ENCODE assay signal across 8 cellular contexts in genomic region chr14:68816943-68817430, GRCh38. TPM values are rescaled to one million over a fixed set of nuclear protein-coding genes. Genes with fewer than 3 reads are reported as not detected.
DNase-seq lines count a peak whose midpoint lies in the region; ATAC-seq and TF ChIP-seq lines count a peak whose summit lies in the region.

No MANE protein-coding gene starts in this region.

- H3K9me3 Mint-ChIP-seq in T-helper 1 cell treated with Interleukin-12 subunit alpha and Interleukin-12 subunit beta and Interleukin-4 antibody, amounts not matched to agents 30 μg/mL and 1 μg/mL, for 36 hours, result no peaks in the 10 kb centered on the region
- no peaks in the 10 kb centered on the region for H3K9me3 Mint-ChIP-seq in activated naive CD8-positive, alpha-beta T cell treated with anti-CD3 and anti-CD28 coated beads for 36 hours

- H3K9me3 ChIP-seq in left lung (no peaks in the 10 kb centered on the region), stomach smooth muscle (ENCODE audit: control insufficient read depth in 2 of 2, low read length in 2 of 2) (no peaks in the 10 kb centered on the region)

- no peaks in the 10 kb centered on the region for H3K27me3 Mint-ChIP-seq in T-helper 1 cell treated with Interleukin-12 subunit alpha and Interleukin-12 subunit beta and Interleukin-4 antibody, amounts not matched to agents 30 μg/mL and 1 μg/mL, for 36 hours (ENCODE audit: low read depth)
- H3K27me3 Mint-ChIP-seq in activated naive CD8-positive, alpha-beta T cell treated with anti-CD3 and anti-CD28 coated beads for 36 hours, result no peaks in the 10 kb centered on the region

- H3K36me3 ChIP-seq in left lung (no peaks in the 10 kb centered on the region), stomach smooth muscle (ENCODE audit: control insufficient read depth in 2 of 2, insufficient read depth in 2 of 2, low read length in 2 of 2) (no peaks in the 10 kb centered on the region)

- peak overlapping the region; percentile 86 for H3K27ac Mint-ChIP-seq in T-helper 1 cell treated with Interleukin-12 subunit alpha and Interleukin-12 subunit beta and Interleukin-4 antibody, amounts not matched to agents 30 μg/mL and 1 μg/mL, for 36 hours
- H3K27ac Mint-ChIP-seq in activated naive CD8-positive, alpha-beta T cell treated with anti-CD3 and anti-CD28 coated beads for 36 hours, result peak overlapping the region; percentile 83

- H3K4me3 ChIP-seq in left lung (peak overlapping the region in 1 of 2 donors; percentile 47), stomach smooth muscle (ENCODE audit: low read length in 2 of 2) (peak overlapping the region; percentile 70 to 82)

- no peaks in the 10 kb centered on the region for H3K36me3 Mint-ChIP-seq in T-helper 1 cell treated with Interleukin-12 subunit alpha and Interleukin-12 subunit beta and Interleukin-4 antibody, amounts not matched to agents 30 μg/mL and 1 μg/mL, for 36 hours (ENCODE audit: low read depth)
- H3K36me3 Mint-ChIP-seq in activated naive CD8-positive, alpha-beta T cell treated with anti-CD3 and anti-CD28 coated beads for 36 hours, result no peaks in the 10 kb centered on the region

- no peak for TF ChIP-seq CTCF in left lung (IDR thresholded peaks at IDR 0.05)

- H3K9ac ChIP-seq in stomach smooth muscle (ENCODE audit: low read length in 2 of 2), result peak overlapping the region; percentile 62 to 80

- ATAC-seq in left lung (no peak), GM21576 (IDR thresholded peaks at IDR 0.05; ENCODE audit: unreplicated experiment) (no peak)

- H3K4me1 ChIP-seq in left lung, result peaks cover 35 to 47% of the 10 kb centered on the region in 2 donors
- peaks cover 88% of the 10 kb centered on the region for H3K4me1 ChIP-seq in stomach smooth muscle (ENCODE audit: control insufficient read depth, insufficient read depth, low read length)

- intact Hi-C loops in left lung (cut with DNase I), result loop anchor here in 1 of 2 donors (5.0 to 10.0 kb wide), 2 partner anchors 572 to 875 kb away; no protein-coding TSS in a partner anchor

- DNase-seq in T-helper 1 cell (no peak), left lung (no peak), mesenteric fat pad (ENCODE audit: low spot score) (no peak), NCI-H345 treated with DMSO at 0.1 percent for 48 hours (lab: John Stamatoyannopoulos, UW; ENCODE audit: unreplicated experiment) (no peak)
- DNase-seq in activated naive CD8-positive, alpha-beta T cell treated with anti-CD3 and anti-CD28 coated beads for 36 hours, result no peak

- H3K4me1 Mint-ChIP-seq in T-helper 1 cell treated with Interleukin-12 subunit alpha and Interleukin-12 subunit beta and Interleukin-4 antibody, amounts not matched to agents 30 μg/mL and 1 μg/mL, for 36 hours (ENCODE audit: low read depth), result peaks cover 58% of the 10 kb centered on the region
- H3K4me1 Mint-ChIP-seq in activated naive CD8-positive, alpha-beta T cell treated with anti-CD3 and anti-CD28 coated beads for 36 hours, result peaks cover 73% of the 10 kb centered on the region

- peak overlapping the region; percentile 72 for H3K4me3 Mint-ChIP-seq in T-helper 1 cell treated with Interleukin-12 subunit alpha and Interleukin-12 subunit beta and Interleukin-4 antibody, amounts not matched to agents 30 μg/mL and 1 μg/mL, for 36 hours
- H3K4me3 Mint-ChIP-seq in activated naive CD8-positive, alpha-beta T cell treated with anti-CD3 and anti-CD28 coated beads for 36 hours, result peak overlapping the region; percentile 79

- H3K27me3 ChIP-seq in left lung (no peaks in the 10 kb centered on the region), stomach smooth muscle (ENCODE audit: control insufficient read depth in 1 of 2, insufficient read depth in 2 of 2, low read length in 2 of 2) (no peaks in the 10 kb centered on the region)

- H3K27ac ChIP-seq in left lung, result peak overlapping the region; percentile 99 to 100
- peak overlapping the region; percentile 99 for H3K27ac ChIP-seq in stomach smooth muscle (ENCODE audit: low read length)

RNA-seq across cellular contexts. Expression of gene ZFP36L1, which starts 24.1 kb away (rescaled TPM):
- total RNA-seq in activated naive CD8-positive, alpha-beta T cell treated with anti-CD3 and anti-CD28 coated beads for 36 hours, result 10 to 100 TPM; 84.4 to 86.2 TPM
- total RNA-seq in left lung (100 to 1,000 TPM; 292 to 395 TPM), mesenteric fat pad (477 TPM)
